In genomic region chr1:65276197-65276884, GRCh38 we compare ENCODE assay signal across 21 cellular contexts. TPM values are rescaled to one million over a fixed set of nuclear protein-coding genes. Genes with fewer than 3 reads are reported as not detected.
DNase-seq lines count a peak whose midpoint lies in the region; ATAC-seq and TF ChIP-seq lines count a peak whose summit lies in the region.
"Had no signal": no experiment of that assay in that cellular context is flagged by ENCODE, and none has a peak within 500 bp of the region (broad histone marks: within the 10 kb centered on the region; RNA-seq: fewer than 3 reads in every experiment).

No MANE protein-coding gene starts in this region.

- H4K8ac ChIP-seq in mesendoderm (ENCODE audit: low read depth, low read length) = no peak overlapping the region

- no peak overlapping the region for H3K56ac ChIP-seq in mesendoderm (ENCODE audit: low read length)

- H3K18ac ChIP-seq in mesendoderm (ENCODE audit: low read length) = peak overlapping the region; percentile 80

- no peak overlapping the region for H3K4me2 ChIP-seq in mesendoderm (ENCODE audit: low read length)

- no peak overlapping the region for H3K9ac ChIP-seq in mesendoderm (ENCODE audit: low read length)

- peaks cover 4 to 22% of the 10 kb centered on the region in 2 donors for H3K27me3 Mint-ChIP-seq in stimulated activated naive B cell treated with anti-CD40 and anti-IgM and Interleukin-4, amounts not matched to agents 10 μg/mL and 1 μg/mL and 100 μg/mL, for 72 hours

- no peaks in the 10 kb centered on the region for H3K36me3 ChIP-seq in mesendoderm (ENCODE audit: control insufficient read depth, insufficient read depth, low read length)

- no CpG with 5 or more reads among the region's 1 CpG for WGBS in mesendoderm (ENCODE audit: extremely low coverage, insufficient coverage, low lambda C conversion rate)

- peak overlapping the region; percentile 16 for H3K4ac ChIP-seq in mesendoderm (ENCODE audit: low read depth, low read length)

- no peaks in the 10 kb centered on the region for H3K27me3 ChIP-seq in mesendoderm (ENCODE audit: insufficient read depth, low read length, poor library complexity)

- H3K36me3 Mint-ChIP-seq in stimulated activated naive B cell treated with anti-CD40 and anti-IgM and Interleukin-4, amounts not matched to agents 10 μg/mL and 1 μg/mL and 100 μg/mL, for 72 hours = no peaks in the 10 kb centered on the region
- H3K36me3 Mint-ChIP-seq: CD14-positive monocyte had no signal

- H2BK120ac ChIP-seq in mesendoderm (ENCODE audit: low read depth, low read length) = no peak overlapping the region

- ATAC-seq in stimulated activated naive B cell treated with anti-CD40 and anti-IgM and Interleukin-4, amounts not matched to agents 10 μg/mL and 1 μg/mL and 100 μg/mL, for 72 hours (replicated peaks) = no peak
- ATAC-seq: PC-3 had no signal

- no peak overlapping the region for H2BK15ac ChIP-seq in mesendoderm (replicated peaks; ENCODE audit: low read depth)

- no peak overlapping the region for H2AK5ac ChIP-seq in mesendoderm (ENCODE audit: low read length)

- no peak overlapping the region for H3K23ac ChIP-seq in mesendoderm (ENCODE audit: low read length)

- H3K27ac Mint-ChIP-seq in stimulated activated naive B cell treated with anti-CD40 and anti-IgM and Interleukin-4, amounts not matched to agents 10 μg/mL and 1 μg/mL and 100 μg/mL, for 72 hours = no peak overlapping the region
- H3K27ac Mint-ChIP-seq: CD14-positive monocyte, HFFc6 had no signal

- H3K4me1 ChIP-seq in mesendoderm (ENCODE audit: control insufficient read depth, low read depth, low read length) = peaks cover 7% of the 10 kb centered on the region

- no peaks in the 10 kb centered on the region for H3K79me1 ChIP-seq in mesendoderm (ENCODE audit: low read length)

- no peak overlapping the region for H3K4me3 Mint-ChIP-seq in stimulated activated naive B cell treated with anti-CD40 and anti-IgM and Interleukin-4, amounts not matched to agents 10 μg/mL and 1 μg/mL and 100 μg/mL, for 72 hours
- H3K4me3 Mint-ChIP-seq: CD14-positive monocyte, HFFc6 had no signal

- H4K5ac ChIP-seq in mesendoderm (ENCODE audit: low read length) = no peak overlapping the region

- no peak overlapping the region for H2BK5ac ChIP-seq in mesendoderm (ENCODE audit: low read length)

- no peaks in the 10 kb centered on the region for H3K9me3 Mint-ChIP-seq in stimulated activated naive B cell treated with anti-CD40 and anti-IgM and Interleukin-4, amounts not matched to agents 10 μg/mL and 1 μg/mL and 100 μg/mL, for 72 hours
- H3K9me3 Mint-ChIP-seq: CD14-positive monocyte, HFFc6 had no signal

- no peak overlapping the region for H3K4me3 ChIP-seq in mesendoderm (ENCODE audit: low read length)

- H3K4me1 Mint-ChIP-seq in stimulated activated naive B cell treated with anti-CD40 and anti-IgM and Interleukin-4, amounts not matched to agents 10 μg/mL and 1 μg/mL and 100 μg/mL, for 72 hours = no peaks in the 10 kb centered on the region
- H3K4me1 Mint-ChIP-seq: CD14-positive monocyte had no signal

- H3K27ac ChIP-seq in VCaP (peak overlapping the region; percentile 24; the same call in 1 of the 2 replicates), mesendoderm (ENCODE audit: low read depth, low read length) (no peak overlapping the region), substantia nigra (ENCODE audit: low read depth, low read length, poor library complexity, severe bottlenecking) (peak overlapping the region; percentile 31)
- H3K27ac ChIP-seq: RWPE1 had no signal

- TF ChIP-seq CTCF in VCaP (conservative IDR thresholded peaks at IDR 0.05) = no peak

- peak; percentile 47 for DNase-seq in NCI-H82 (lab: John Stamatoyannopoulos, UW)
- DNase-seq in NCI-H82 treated with DMSO at 0.1 percent for 48 hours (lab: John Stamatoyannopoulos, UW; ENCODE audit: unreplicated experiment) = no peak
- DNase-seq in mesendoderm = no peak
- no peak for DNase-seq in substantia nigra (lab: John Stamatoyannopoulos, UW)
- DNase-seq in OCI-M1 (lab: John Stamatoyannopoulos, UW) = no peak
- no peak for DNase-seq in stimulated activated naive B cell treated with anti-CD40 and anti-IgM and Interleukin-4, amounts not matched to agents 10 μg/mL and 1 μg/mL and 100 μg/mL, for 72 hours
- DNase-seq in islet precursor cell = no peak
- DNase-seq: 8988T, COR-L47, DMS 273 treated with DMSO at 0.1 percent for 48 hours, DND-41, HFFc6, MM.1S, NCI-H1092 treated with DMSO at 0.1 percent for 48 hours, NCI-H146, NCI-H2029 treated with DMSO at 0.1 percent for 48 hours, PC-3, SIG-M5 had no signal

- no peaks in the 10 kb centered on the region for H3K79me2 ChIP-seq in mesendoderm (ENCODE audit: control insufficient read depth, insufficient read depth, low read length)

RNA-seq across cellular contexts. Expression of gene DNAJC6, which starts 33.0 kb away (rescaled TPM):
- polyA plus RNA-seq in mesendoderm (2013, experiment 1 of 2) = 1.5 TPM
- 1.3 TPM for polyA plus RNA-seq in mesendoderm (2013, experiment 2 of 2)
- polyA plus RNA-seq: CD14-positive monocyte had no signal
